25 cellular contexts compared by ENCODE assay signal in genomic region chr12:117528538-117528937, GRCh38.
"Had no signal": no experiment of that assay in that cellular context is flagged by ENCODE, and none has a peak within 500 bp of the region (broad histone marks: within the 10 kb centered on the region; RNA-seq: fewer than 3 reads in every experiment).

No MANE protein-coding gene starts in this region.

- ATAC-seq: activated naive CD4-positive, alpha-beta T cell treated with anti-CD3 and anti-CD28 coated beads, Interleukin-2, amount 50 U/mL, for 72 hours; activated T-cell treated with anti-CD3 and anti-CD28 coated beads, Interleukin-2, amount 50 U/mL, for 4 hours; body of pancreas; Panc1; WTC11 had no signal

- DNase-seq: activated CD4-positive, alpha-beta memory T cell treated with anti-CD3 and anti-CD28 coated beads for 36 hours; activated CD4-positive, alpha-beta T cell treated with anti-CD3 and anti-CD28 coated beads for 4 hours; activated CD4-positive, alpha-beta T cell treated with anti-CD3 and anti-CD28 coated beads, Interleukin-2, amount 50 U/mL, for 1 hour; activated CD4-positive, CD25-positive, alpha-beta regulatory T cell treated with anti-CD3 and anti-CD28 coated beads, Interleukin-2, amount 50 U/mL, for 72 hours; activated CD8-positive, alpha-beta memory T cell treated with anti-CD3 and anti-CD28 coated beads, Interleukin-2, amount 50 U/mL, for 4 hours; activated gamma-delta T cell treated with Interleukin-2 at 50 U/mL for 16 hours; activated naive CD4-positive, alpha-beta T cell treated with anti-CD3 and anti-CD28 coated beads for 36 hours; activated T-cell treated with anti-CD3 and anti-CD28 coated beads for 4 hours; activated T-cell treated with anti-CD3 and anti-CD28 coated beads, Interleukin-2, amount 50 U/mL, for 4 hours; body of pancreas; caudate nucleus; cerebellar nuclear complex; NCI-H1105; NCI-H1417 treated with DMSO at 0.1 percent for 48 hours; NCI-H187 treated with DMSO at 0.1 percent for 48 hours; NCI-H2081; NCI-H345; NCI-H524 treated with DMSO at 0.1 percent for 48 hours; RPMI8226 had no signal

- H3K27ac ChIP-seq: adrenal gland, body of pancreas, breast epithelium, SK-N-MC had no signal
